In genomic region chr13:23599083-23599925, GRCh38 we compare ENCODE assay signal across 1 cellular context.
A peak's percentile ranks its signal among the peaks of the same experiment; 100 is the strongest.
TF ChIP-seq lines count a peak whose summit lies in the region.

No MANE protein-coding gene starts in this region.

TF ChIP-seq in GM23338, 12 proteins besides CTCF, POLR2A, EP300 and RAD21:
- TF ChIP-seq REST (IDR thresholded peaks at IDR 0.05; ENCODE audit: unreplicated experiment) (no peak), ZNF331 (CRISPR knock-in tag; IDR thresholded peaks at IDR 0.05; ENCODE audit: low read depth) (0 out of 2 replicates have a peak, but pooled peaks have one; percentile 30), ZNF462 (CRISPR knock-in tag; IDR thresholded peaks at IDR 0.05) (no peak), ZNF114 (CRISPR knock-in tag; IDR thresholded peaks at IDR 0.05) (no peak), NANOG (IDR thresholded peaks at IDR 0.05; ENCODE audit: borderline replicate concordance) (0 out of 2 replicates have a peak, but pooled peaks have one; percentile 22), STAT1 (IDR thresholded peaks at IDR 0.05; ENCODE audit: unreplicated experiment) (no peak), JUNB (IDR thresholded peaks at IDR 0.05; ENCODE audit: unreplicated experiment) (no peak), EZH2 (IDR thresholded peaks at IDR 0.05; ENCODE audit: low read depth, unreplicated experiment) (no peak), POLR2AphosphoS5 (IDR thresholded peaks at IDR 0.05; ENCODE audit: low read depth) (no peak)
